In the genomic region with DNA sequence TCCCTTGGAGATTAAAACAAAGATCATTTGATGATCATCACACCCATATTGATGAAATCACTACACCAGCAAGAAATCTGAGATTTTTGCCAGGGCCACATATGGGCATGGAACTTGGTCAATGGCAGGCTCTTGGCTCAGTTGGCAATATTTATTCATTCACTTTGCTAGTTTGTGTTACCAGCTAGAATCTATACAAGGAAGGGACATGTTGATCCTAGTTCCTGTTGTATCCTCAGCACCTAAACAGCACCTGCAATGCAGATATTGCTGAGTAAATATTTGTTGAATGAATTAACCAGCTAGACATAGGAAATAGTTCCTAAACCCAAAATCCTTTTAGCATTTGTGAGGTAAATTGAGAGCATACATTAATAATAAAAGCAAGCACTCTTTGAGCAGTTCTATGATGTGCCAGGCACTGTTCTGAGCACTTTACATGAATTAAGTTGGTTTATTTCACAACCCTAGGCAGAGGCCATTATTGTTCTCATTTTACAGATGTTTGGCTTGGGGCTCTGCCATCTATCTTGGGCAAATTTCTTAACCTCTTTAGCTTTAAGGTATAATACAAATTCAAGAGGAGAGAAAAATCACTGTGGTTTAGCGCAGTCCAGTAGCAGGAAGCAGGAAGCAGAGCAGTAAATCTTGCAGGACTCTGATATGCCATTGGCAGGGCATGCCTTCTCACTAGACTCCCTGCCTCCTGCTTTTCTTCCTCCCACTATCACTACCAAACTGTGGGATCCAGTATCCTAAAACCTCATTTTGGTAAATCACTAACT, we compare ENCODE assay signal across 8 cellular contexts. TPM values are rescaled to one million over a fixed set of nuclear protein-coding genes. Genes with fewer than 3 reads are reported as not detected.
A peak's percentile ranks its signal among the peaks of the same experiment; 100 is the strongest.
DNase-seq lines count a peak whose midpoint lies in the region; ATAC-seq, FAIRE-seq and TF ChIP-seq lines count a peak whose summit lies in the region.

No MANE protein-coding gene starts in this region.

- no peak overlapping the region for H2AFZ ChIP-seq in neural cell (ENCODE audit: low read depth, low read length)

- no peaks in the 10 kb centered on the region for H3K9me3 ChIP-seq in neural cell (ENCODE audit: low read length)

- H3K27ac Mint-ChIP-seq in chondrocyte (ENCODE audit: unreplicated experiment) = no peak overlapping the region

- peak overlapping the region; percentile 76 for H3K4me3 ChIP-seq in neural cell (ENCODE audit: low read length)

- TF ChIP-seq CTCF in chondrocyte (IDR thresholded peaks at IDR 0.05) (no peak), neural cell (IDR thresholded peaks at IDR 0.05; ENCODE audit: poor library complexity, severe bottlenecking) (no peak)

- ATAC-seq in HG02623 (IDR thresholded peaks at IDR 0.05; ENCODE audit: unreplicated experiment) (no peak), GM19023 (IDR thresholded peaks at IDR 0.05; ENCODE audit: unreplicated experiment) (no peak)

- no peaks in the 10 kb centered on the region for H3K9me2 ChIP-seq in neural cell (ENCODE audit: insufficient read depth, low read length)

- H3K4me1 Mint-ChIP-seq in chondrocyte (ENCODE audit: low read depth) = peaks cover 18% of the 10 kb centered on the region

- H3K36me3 Mint-ChIP-seq in chondrocyte (ENCODE audit: low read depth) = peaks cover 10% of the 10 kb centered on the region

- no peaks in the 10 kb centered on the region for H3K36me3 ChIP-seq in neural cell (ENCODE audit: insufficient read depth, low read length)

- H3K79me2 ChIP-seq in neural cell (replicated peaks; ENCODE audit: insufficient read depth, low read length) = no peaks in the 10 kb centered on the region

- DNase-seq in COLO668 (lab: John Stamatoyannopoulos, UW; ENCODE audit: unreplicated experiment) = peak; percentile 36
- DNase-seq in MV-4-11 (lab: John Stamatoyannopoulos, UW) = peak; percentile 15
- DNase-seq in chondrocyte (ENCODE audit: low spot score) = no peak
- no peak for DNase-seq in frontal cortex (ENCODE audit: low spot score in 2 of 2)
- DNase-seq in hippocampal formation (lab: John Stamatoyannopoulos, UW) = no peak

- no peaks in the 10 kb centered on the region for H3K27me3 Mint-ChIP-seq in chondrocyte (ENCODE audit: low read depth)

- no peak for TF ChIP-seq EP300 in neural cell (conservative IDR thresholded peaks at IDR 0.05; ENCODE audit: poor library complexity, severe bottlenecking)

- peak overlapping the region; percentile 74 for H3K4me2 ChIP-seq in neural cell (ENCODE audit: low read length)

- no peaks in the 10 kb centered on the region for H3K27me3 ChIP-seq in neural cell (ENCODE audit: insufficient read depth, low read depth, low read length)

- no peak for FAIRE-seq in frontal cortex (lab: Jason Lieb, UNC)

- H4K20me1 ChIP-seq in neural cell (ENCODE audit: insufficient read depth) = no peaks in the 10 kb centered on the region

- TF ChIP-seq RAD21 in neural cell (conservative IDR thresholded peaks at IDR 0.05) = no peak

- peak overlapping the region; percentile 90 for H3K4me3 Mint-ChIP-seq in chondrocyte (ENCODE audit: unreplicated experiment)

- H3K9me3 Mint-ChIP-seq in chondrocyte (ENCODE audit: low read depth) = no peaks in the 10 kb centered on the region

- peaks cover 2% of the 10 kb centered on the region for H3F3A ChIP-seq in neural cell (ENCODE audit: insufficient read depth, low read length, poor library complexity, severe bottlenecking)

- H3K27ac ChIP-seq in neural cell (ENCODE audit: low read length) = no peak overlapping the region

- no peak overlapping the region for H3K9ac ChIP-seq in neural cell (ENCODE audit: low read length)

TF ChIP-seq in neural cell, 6 proteins besides CTCF, POLR2A, EP300 and RAD21:
- TF ChIP-seq, protein P1, sequence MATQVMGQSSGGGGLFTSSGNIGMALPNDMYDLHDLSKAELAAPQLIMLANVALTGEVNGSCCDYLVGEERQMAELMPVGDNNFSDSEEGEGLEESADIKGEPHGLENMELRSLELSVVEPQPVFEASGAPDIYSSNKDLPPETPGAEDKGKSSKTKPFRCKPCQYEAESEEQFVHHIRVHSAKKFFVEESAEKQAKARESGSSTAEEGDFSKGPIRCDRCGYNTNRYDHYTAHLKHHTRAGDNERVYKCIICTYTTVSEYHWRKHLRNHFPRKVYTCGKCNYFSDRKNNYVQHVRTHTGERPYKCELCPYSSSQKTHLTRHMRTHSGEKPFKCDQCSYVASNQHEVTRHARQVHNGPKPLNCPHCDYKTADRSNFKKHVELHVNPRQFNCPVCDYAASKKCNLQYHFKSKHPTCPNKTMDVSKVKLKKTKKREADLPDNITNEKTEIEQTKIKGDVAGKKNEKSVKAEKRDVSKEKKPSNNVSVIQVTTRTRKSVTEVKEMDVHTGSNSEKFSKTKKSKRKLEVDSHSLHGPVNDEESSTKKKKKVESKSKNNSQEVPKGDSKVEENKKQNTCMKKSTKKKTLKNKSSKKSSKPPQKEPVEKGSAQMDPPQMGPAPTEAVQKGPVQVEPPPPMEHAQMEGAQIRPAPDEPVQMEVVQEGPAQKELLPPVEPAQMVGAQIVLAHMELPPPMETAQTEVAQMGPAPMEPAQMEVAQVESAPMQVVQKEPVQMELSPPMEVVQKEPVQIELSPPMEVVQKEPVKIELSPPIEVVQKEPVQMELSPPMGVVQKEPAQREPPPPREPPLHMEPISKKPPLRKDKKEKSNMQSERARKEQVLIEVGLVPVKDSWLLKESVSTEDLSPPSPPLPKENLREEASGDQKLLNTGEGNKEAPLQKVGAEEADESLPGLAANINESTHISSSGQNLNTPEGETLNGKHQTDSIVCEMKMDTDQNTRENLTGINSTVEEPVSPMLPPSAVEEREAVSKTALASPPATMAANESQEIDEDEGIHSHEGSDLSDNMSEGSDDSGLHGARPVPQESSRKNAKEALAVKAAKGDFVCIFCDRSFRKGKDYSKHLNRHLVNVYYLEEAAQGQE (IDR thresholded peaks at IDR 0.05; ENCODE audit: borderline replicate concordance) = no peak
- no peak for TF ChIP-seq EZH2 (IDR thresholded peaks at IDR 0.05; ENCODE audit: borderline replicate concordance, insufficient read depth, low read length, poor library complexity, severe bottlenecking)
- TF ChIP-seq SMC3 (conservative IDR thresholded peaks at IDR 0.05; ENCODE audit: poor library complexity) = no peak
TF ChIP-seq in neural cell: peak in this region for 0.

RNA-seq across cellular contexts. Expression of gene TRIM68, which starts 1.6 kb away (rescaled TPM):
- total RNA-seq in chondrocyte (9.7 to 13.5 TPM (median 10.3 TPM) in 3 replicates), frontal cortex (10.2 TPM)
- 14.7 and 15.3 TPM in 2 replicates for polyA plus RNA-seq in neural cell
- polyA minus RNA-seq in neural cell = 14.4 and 17.7 TPM in 2 replicates

RNA-seq across cellular contexts. Expression of gene OR52I1, which starts 12.6 kb away (rescaled TPM):
- not detected in 3 replicates for total RNA-seq in chondrocyte
- polyA plus RNA-seq in neural cell = not detected in 2 replicates
- polyA minus RNA-seq in neural cell = not detected in 2 replicates
- not detected for total RNA-seq in frontal cortex

RNA-seq across cellular contexts. Expression of gene OR52I2, which starts 24.9 kb away (rescaled TPM):
- total RNA-seq in chondrocyte (not detected in 3 replicates), frontal cortex (not detected)
- polyA plus RNA-seq in neural cell = not detected in 2 replicates
- polyA minus RNA-seq in neural cell = not detected in 2 replicates

RNA-seq across cellular contexts. Expression of gene OR51D1, which starts 30.9 kb away (rescaled TPM):
- total RNA-seq in chondrocyte = not detected in 3 replicates
- polyA plus RNA-seq in neural cell = not detected in 2 replicates
- not detected in 2 replicates for polyA minus RNA-seq in neural cell
- total RNA-seq in frontal cortex = not detected

RNA-seq across cellular contexts. Expression of gene OR51E1, which starts 37.4 kb away (rescaled TPM):
- total RNA-seq in chondrocyte = 0.22 to 1.6 TPM (median 1.2 TPM) in 3 replicates
- polyA plus RNA-seq in neural cell = not detected in 2 replicates
- polyA minus RNA-seq in neural cell = not detected in 2 replicates
- total RNA-seq in frontal cortex = 0.41 TPM

Comparison
In these comparisons a context has a peak if more than half of its experiments do, and no peak if none do; other contexts are left out.
1. DNase-seq: peak in COLO668 (single experiment) and MV-4-11 (single experiment); none in chondrocyte (single experiment), frontal cortex (0 of 2) and hippocampal formation (0 of 2).